21 cellular contexts compared by ENCODE assay signal in the genomic region with DNA sequence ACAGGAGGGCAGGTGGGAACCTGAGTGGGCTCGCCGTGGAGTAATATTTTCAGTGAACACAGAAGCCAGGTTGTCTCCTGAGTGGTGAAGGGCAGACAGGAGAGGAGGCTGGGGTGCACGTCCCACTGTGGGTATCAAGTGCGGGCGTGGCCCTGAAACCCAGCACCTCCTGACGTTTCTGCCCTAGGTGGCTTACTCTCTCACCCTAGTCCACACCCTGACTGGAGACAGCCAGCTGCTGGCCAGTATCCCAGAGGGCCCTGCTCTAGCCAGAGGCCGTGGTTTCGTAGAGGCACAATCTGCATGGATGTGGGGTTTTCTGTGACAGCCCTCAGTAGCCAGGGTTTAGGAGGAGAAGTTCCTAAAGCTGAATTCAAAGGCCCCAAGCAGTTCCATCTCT.
DNase-seq lines count a peak whose midpoint lies in the region; ATAC-seq and TF ChIP-seq lines count a peak whose summit lies in the region.
"Had no signal": no experiment of that assay in that cellular context is flagged by ENCODE, and none has a peak within 500 bp of the region (broad histone marks: within the 10 kb centered on the region; RNA-seq: fewer than 3 reads in every experiment).

No MANE protein-coding gene starts in this region.

- peaks cover 86% of the 10 kb centered on the region for H3K4me1 Mint-ChIP-seq in activated CD8-positive, alpha-beta memory T cell treated with anti-CD3 and anti-CD28 coated beads, Interleukin-2, amount 10 ng/mL, durations not matched to agents 7 days and 5 days
- H3K4me1 Mint-ChIP-seq in CD4-positive, alpha-beta memory T cell = peaks cover 55 to 87% (median 64%) of the 10 kb centered on the region in 4 donors
- peaks cover 61 to 80% (median 69%) of the 10 kb centered on the region in 3 donors for H3K4me1 Mint-ChIP-seq in T-cell
- H3K4me1 Mint-ChIP-seq in naive thymus-derived CD4-positive, alpha-beta T cell = peaks cover 58 to 72% (median 61%) of the 10 kb centered on the region in 7 donors

- H3K36me3 ChIP-seq in CD4-positive, alpha-beta memory T cell (ENCODE audit: insufficient read depth, low read length) = no peaks in the 10 kb centered on the region
- peaks cover 3 to 22% (median 5%) of the 10 kb centered on the region in 3 experiments for H3K36me3 ChIP-seq in naive thymus-derived CD4-positive, alpha-beta T cell (ENCODE audit: control insufficient read depth in 2 of 3, insufficient read depth in 3 of 3, low read length in 3 of 3)
- H3K36me3 ChIP-seq: brain microvascular endothelial cell, left lung, right lobe of liver had no signal

- H3K27me3 ChIP-seq in CD4-positive, alpha-beta memory T cell (ENCODE audit: insufficient read depth, low read length) = no peaks in the 10 kb centered on the region
- no peaks in the 10 kb centered on the region for H3K27me3 ChIP-seq in naive thymus-derived CD4-positive, alpha-beta T cell (ENCODE audit: control insufficient read depth in 2 of 2, insufficient read depth in 2 of 2, low read length in 2 of 2)
- H3K27me3 ChIP-seq: brain microvascular endothelial cell, left lung, right lobe of liver had no signal

- H3K27ac Mint-ChIP-seq in activated CD8-positive, alpha-beta memory T cell treated with anti-CD3 and anti-CD28 coated beads, Interleukin-2, amount 10 ng/mL, durations not matched to agents 7 days and 5 days = peak overlapping the region; percentile 97
- peak overlapping the region in 6 of 7 donors; percentile 14 to 95 (median 80) for H3K27ac Mint-ChIP-seq in CD4-positive, alpha-beta memory T cell
- H3K27ac Mint-ChIP-seq in T-cell = peak overlapping the region; percentile 68 to 99
- H3K27ac Mint-ChIP-seq in naive thymus-derived CD4-positive, alpha-beta T cell = peak overlapping the region in 6 of 9 donors; percentile 6 to 67 (median 50)
- H3K27ac Mint-ChIP-seq: WTC11 had no signal

- H3K4me3 Mint-ChIP-seq in activated CD8-positive, alpha-beta memory T cell treated with anti-CD3 and anti-CD28 coated beads, Interleukin-2, amount 10 ng/mL, durations not matched to agents 7 days and 5 days = no peak overlapping the region
- H3K4me3 Mint-ChIP-seq in CD4-positive, alpha-beta memory T cell = peak overlapping the region in 1 of 8 donors; percentile 17
- H3K4me3 Mint-ChIP-seq in T-cell = peak overlapping the region in 1 of 3 donors; percentile 74
- peak overlapping the region in 5 of 10 donors; percentile 11 to 84 (median 68) for H3K4me3 Mint-ChIP-seq in naive thymus-derived CD4-positive, alpha-beta T cell
- H3K4me3 Mint-ChIP-seq: stimulated activated naive CD8-positive, alpha-beta T cell treated with anti-CD3 and anti-CD28 coated beads, Interleukin-15, amount 100 ng/mL, for 72 hours; WTC11 had no signal

- H3K4me1 ChIP-seq in CD4-positive, alpha-beta memory T cell (ENCODE audit: insufficient read depth, low read length) = peaks cover 61% of the 10 kb centered on the region
- peaks cover 45 to 57% of the 10 kb centered on the region in 2 donors for H3K4me1 ChIP-seq in naive thymus-derived CD4-positive, alpha-beta T cell (ENCODE audit: control insufficient read depth in 2 of 2, insufficient read depth in 2 of 2, low read length in 2 of 2)
- H3K4me1 ChIP-seq: right lobe of liver had no signal

- no peaks in the 10 kb centered on the region for H3K27me3 Mint-ChIP-seq in activated CD8-positive, alpha-beta memory T cell treated with anti-CD3 and anti-CD28 coated beads, Interleukin-2, amount 10 ng/mL, durations not matched to agents 7 days and 5 days
- no peaks in the 10 kb centered on the region for H3K27me3 Mint-ChIP-seq in CD4-positive, alpha-beta memory T cell
- H3K27me3 Mint-ChIP-seq in T-cell = no peaks in the 10 kb centered on the region
- no peaks in the 10 kb centered on the region for H3K27me3 Mint-ChIP-seq in naive thymus-derived CD4-positive, alpha-beta T cell
- H3K27me3 Mint-ChIP-seq: IgD-negative memory B cell; stimulated activated naive CD8-positive, alpha-beta T cell treated with anti-CD3 and anti-CD28 coated beads, Interleukin-15, amount 100 ng/mL, for 72 hours had no signal

- POLR2A ChIA-PET in CD4-positive, alpha-beta memory T cell (lab: Charles Lee; ENCODE audit: partially characterized antibody) = interaction anchor here (4.6 to 5.8 kb wide), 2 partner anchors 25 to 87 kb away, joined by 78 to 122 read pairs; partner anchors contain the start of gene TRERF1
- POLR2A ChIA-PET in T-cell (lab: Charles Lee) = no interaction called here
- POLR2A ChIA-PET in naive thymus-derived CD4-positive, alpha-beta T cell (lab: Charles Lee) = interaction anchor here (0.9 to 5.0 kb wide), 4 partner anchors 16 to 87 kb away, joined by 3 to 114 read pairs (median 26); partner anchors contain the start of gene TRERF1

- H3K9me3 ChIP-seq in CD4-positive, alpha-beta memory T cell (ENCODE audit: control insufficient read depth in 1 of 2, low read length in 2 of 2) = no peaks in the 10 kb centered on the region
- no peaks in the 10 kb centered on the region for H3K9me3 ChIP-seq in naive thymus-derived CD4-positive, alpha-beta T cell (ENCODE audit: control insufficient read depth in 2 of 3, low read length in 3 of 3)
- H3K9me3 ChIP-seq: left lung, mucosa of descending colon, right lobe of liver had no signal

- CTCF ChIA-PET in activated CD8-positive, alpha-beta memory T cell treated with anti-CD3 and anti-CD28 coated beads, Interleukin-2, amount 10 ng/mL, durations not matched to agents 7 days and 5 days (lab: Charles Lee) = interaction anchor here (1.0 to 1.5 kb wide), 4 partner anchors 11 to 167 kb away, joined by 3 to 4 read pairs (median 4); no protein-coding TSS in a partner anchor
- CTCF ChIA-PET in CD4-positive, alpha-beta memory T cell (lab: Charles Lee; ENCODE audit: partially characterized antibody) = no interaction called here
- CTCF ChIA-PET in T-cell (lab: Charles Lee) = no interaction called here
- CTCF ChIA-PET in naive thymus-derived CD4-positive, alpha-beta T cell (lab: Charles Lee) = no interaction called here

- TF ChIP-seq POLR2A in GM18505 (IDR thresholded peaks at IDR 0.05; ENCODE audit: borderline replicate concordance, extremely low read depth, insufficient read depth, insufficient read length) = no peak

- DNase-seq in activated CD8-positive, alpha-beta memory T cell treated with anti-CD3 and anti-CD28 coated beads, Interleukin-2, amount 10 ng/mL, durations not matched to agents 7 days and 5 days = no peak
- no peak for DNase-seq in activated CD8-positive, alpha-beta memory T cell treated with anti-CD3 and anti-CD28 coated beads for 24 hours
- no peak for DNase-seq in CD4-positive, alpha-beta memory T cell
- no peak for DNase-seq in T-cell
- DNase-seq in naive thymus-derived CD4-positive, alpha-beta T cell = no peak
- no peak for DNase-seq in NCI-H1105 (lab: John Stamatoyannopoulos, UW)
- DNase-seq in NCI-H2227 (lab: John Stamatoyannopoulos, UW; ENCODE audit: unreplicated experiment) = no peak
- DNase-seq: brain microvascular endothelial cell; DND-41; left lung; mucosa of descending colon; NCI-H1930; NCI-H524 treated with DMSO at 0.1 percent for 48 hours; right lobe of liver; SHP77; stimulated activated CD4-positive, alpha-beta T cell treated with anti-CD3 and anti-CD28 coated beads, Interleukin-1b, Interleukin-23, amount 100 ng/mL, for 48 hours; stimulated activated naive CD8-positive, alpha-beta T cell treated with anti-CD3 and anti-CD28 coated beads, Interleukin-15, amount 100 ng/mL, for 72 hours had no signal

- intact Hi-C loops in CD4-positive, alpha-beta memory T cell (cut with micrococcal nuclease) = loop anchor here (5.0 kb wide), 1 partner anchor 42 kb away; no protein-coding TSS in a partner anchor
- intact Hi-C loops in naive thymus-derived CD4-positive, alpha-beta T cell (cut with micrococcal nuclease) = loop anchor here in 1 of 2 donors (5.0 kb wide), 2 partner anchors 37 to 182 kb away; no protein-coding TSS in a partner anchor

- H3K4me3 ChIP-seq in CD4-positive, alpha-beta memory T cell (ENCODE audit: low read length in 2 of 2) = no peak overlapping the region
- no peak overlapping the region for H3K4me3 ChIP-seq in naive thymus-derived CD4-positive, alpha-beta T cell (ENCODE audit: low read length)
- H3K4me3 ChIP-seq: left lung, mucosa of descending colon, right lobe of liver had no signal

- peaks cover 45% of the 10 kb centered on the region for H3K36me3 Mint-ChIP-seq in activated CD8-positive, alpha-beta memory T cell treated with anti-CD3 and anti-CD28 coated beads, Interleukin-2, amount 10 ng/mL, durations not matched to agents 7 days and 5 days
- H3K36me3 Mint-ChIP-seq in CD4-positive, alpha-beta memory T cell = peaks cover 26 to 27% of the 10 kb centered on the region in 2 donors
- peaks cover 37% of the 10 kb centered on the region for H3K36me3 Mint-ChIP-seq in T-cell
- peaks cover 11 to 44% (median 40%) of the 10 kb centered on the region in 5 donors for H3K36me3 Mint-ChIP-seq in naive thymus-derived CD4-positive, alpha-beta T cell

- no peak for ATAC-seq in activated CD8-positive, alpha-beta memory T cell treated with anti-CD3 and anti-CD28 coated beads, Interleukin-2, amount 10 ng/mL, durations not matched to agents 7 days and 5 days
- ATAC-seq in T-cell (replicated peaks in 1 of 4) (no peak), GM18505 (IDR thresholded peaks at IDR 0.05; ENCODE audit: unreplicated experiment) (no peak)
- no peak for ATAC-seq in naive thymus-derived CD4-positive, alpha-beta T cell
- ATAC-seq: activated naive CD4-positive, alpha-beta T cell treated with anti-CD3 and anti-CD28 coated beads, Interleukin-2, amount 50 U/mL, for 72 hours; left lung; mucosa of descending colon; right lobe of liver; stimulated activated naive CD8-positive, alpha-beta T cell treated with anti-CD3 and anti-CD28 coated beads, Interleukin-15, amount 100 ng/mL, for 72 hours; WTC11 had no signal

- H3K9me3 Mint-ChIP-seq in activated CD8-positive, alpha-beta memory T cell treated with anti-CD3 and anti-CD28 coated beads, Interleukin-2, amount 10 ng/mL, durations not matched to agents 7 days and 5 days (ENCODE audit: low read depth) = no peaks in the 10 kb centered on the region
- H3K9me3 Mint-ChIP-seq in CD4-positive, alpha-beta memory T cell = no peaks in the 10 kb centered on the region
- no peaks in the 10 kb centered on the region for H3K9me3 Mint-ChIP-seq in T-cell
- H3K9me3 Mint-ChIP-seq in naive thymus-derived CD4-positive, alpha-beta T cell = no peaks in the 10 kb centered on the region
- H3K9me3 Mint-ChIP-seq: activated naive CD4-positive, alpha-beta T cell treated with anti-CD3 and anti-CD28 coated beads, Interleukin-2, amount 50 U/mL, for 72 hours; stimulated activated naive CD8-positive, alpha-beta T cell treated with anti-CD3 and anti-CD28 coated beads, Interleukin-15, amount 100 ng/mL, for 72 hours; WTC11 had no signal

- no peak overlapping the region for H3K27ac ChIP-seq in CD4-positive, alpha-beta memory T cell (ENCODE audit: low read depth, low read length)
- H3K27ac ChIP-seq in naive thymus-derived CD4-positive, alpha-beta T cell (ENCODE audit: low read depth, low read length) = no peak overlapping the region
- H3K27ac ChIP-seq: brain microvascular endothelial cell, right lobe of liver had no signal

Comparison
In these comparisons a context has a peak if more than half of its experiments do, and no peak if none do; other contexts are left out.
1. POLR2A ChIA-PET loops: an anchor here in CD4-positive, alpha-beta memory T cell (4.6 to 5.8 kb wide) and naive thymus-derived CD4-positive, alpha-beta T cell (0.9 to 5.0 kb wide); none called in T-cell.